Comparison of ENCODE assay signal across 8 cellular contexts in genomic region chr1:145963218-145964019, GRCh38. TPM values are rescaled to one million over a fixed set of nuclear protein-coding genes. Genes with fewer than 3 reads are reported as not detected.
DNase-seq lines count a peak whose midpoint lies in the region; ATAC-seq and TF ChIP-seq lines count a peak whose summit lies in the region.

No MANE protein-coding gene starts in this region.

- no peak for ATAC-seq in left colon

- peaks cover 0 to 10% (median 0%) of the 10 kb centered on the region in 4 donors for H3K27me3 ChIP-seq in esophagus squamous epithelium

- H3K36me3 ChIP-seq in esophagus squamous epithelium, result no peaks in the 10 kb centered on the region

- peaks cover 30 to 76% (median 34%) of the 10 kb centered on the region in 3 donors for H3K4me1 ChIP-seq in esophagus squamous epithelium

- H3K9me3 ChIP-seq in esophagus squamous epithelium, result no peaks in the 10 kb centered on the region

- no peak for TF ChIP-seq CTCF in 22Rv1 (IDR thresholded peaks at IDR 0.05)
- no peak for TF ChIP-seq CTCF in esophagus squamous epithelium (IDR thresholded peaks at IDR 0.05)
- no peak for TF ChIP-seq CTCF in retinal pigment epithelial cell (conservative IDR thresholded peaks at IDR 0.05; ENCODE audit: low read depth, low read length)

- 34% methylated on average over 6 of the region's 6 CpGs for WGBS in esophagus squamous epithelium, 2 donors

- no peak for TF ChIP-seq POLR2A in esophagus squamous epithelium (IDR thresholded peaks at IDR 0.05)

- DNase-seq in GM03348 (ENCODE audit: low spot score), result peak; percentile 44
- DNase-seq in SW 1271 (lab: John Stamatoyannopoulos, UW), result peak; percentile 46 to 77
- DNase-seq in esophagus squamous epithelium (lab: John Stamatoyannopoulos, UW), result no peak
- DNase-seq in retinal pigment epithelial cell (ENCODE audit: low read depth), result no peak
- DNase-seq in foreskin melanocyte, result no peak
- no peak for DNase-seq in left colon
- DNase-seq in germinal center (ENCODE audit: low spot score), result no peak

- intact Hi-C loops in esophagus squamous epithelium (cut with DNase I) (loop anchor here (5.0 kb wide), 1 partner anchor 46 kb away; the partner anchor contains the start of gene PEX11B), left colon (cut with DNase I, micrococcal nuclease) (loop anchor here in 1 of 2 donors (10.0 kb wide), 1 partner anchor 49 kb away; the partner anchor contains the start of genes ITGA10 and PEX11B)

- peak overlapping the region in 3 of 4 donors; percentile 63 to 79 (median 69) for H3K4me3 ChIP-seq in esophagus squamous epithelium
- H3K4me3 ChIP-seq in retinal pigment epithelial cell (ENCODE audit: low read length), result peak overlapping the region; percentile 75

- H3K27ac ChIP-seq in 22Rv1 (peak overlapping the region; percentile 94), esophagus squamous epithelium (peak overlapping the region; percentile 86 to 96 (median 92))

RNA-seq across cellular contexts. Expression of gene ANKRD34A, which starts 1.0 kb away (rescaled TPM):
- under 1 TPM; 0.04 to 0.67 (median 0.30) TPM for total RNA-seq in esophagus squamous epithelium
- under 1 TPM; 0.27 to 0.42 TPM for total RNA-seq in left colon

RNA-seq across cellular contexts. Expression of gene POLR3GL, which starts 1.1 kb away (rescaled TPM):
- total RNA-seq in esophagus squamous epithelium, result 10 to 100 TPM in 2 of 4 donors, 1 to 10 TPM in 2; 2.9 to 15.9 (median 9.8) TPM
- 10 to 100 TPM; 13.6 to 17.0 TPM for total RNA-seq in left colon

RNA-seq across cellular contexts. Expression of gene LIX1L, which starts 5.6 kb away (rescaled TPM):
- total RNA-seq in esophagus squamous epithelium, result 10 to 100 TPM in 1 of 4 donors, 1 to 10 TPM in 3; 1.9 to 12.2 (median 5.9) TPM
- total RNA-seq in left colon, result 1 to 10 TPM; 4.2 to 9.0 TPM

RNA-seq across cellular contexts. Expression of gene TXNIP, which starts 33.0 kb away (rescaled TPM):
- total RNA-seq in esophagus squamous epithelium, result 100 to 1,000 TPM in 3 of 4 donors, 10 to 100 TPM in 1; 94.9 to 942 (median 328) TPM
- 100 to 1,000 TPM; 550 to 720 TPM for total RNA-seq in left colon

RNA-seq across cellular contexts. Expression of gene RBM8A, which starts 36.1 kb away (rescaled TPM):
- total RNA-seq in esophagus squamous epithelium (100 to 1,000 TPM; 155 to 229 (median 200) TPM), left colon (10 to 100 TPM; 86.9 to 94.1 TPM)

Comparison
In these comparisons a context has a peak if more than half of its experiments do, and no peak if none do; other contexts are left out.
1. DNase-seq: peak in GM03348 (single experiment) and SW 1271 (2 of 2); none in esophagus squamous epithelium (single experiment), retinal pigment epithelial cell (single experiment), foreskin melanocyte (single experiment), left colon (0 of 2) and germinal center (single experiment).